Comparison of ENCODE assay signal across 8 cellular contexts in the genomic region with DNA sequence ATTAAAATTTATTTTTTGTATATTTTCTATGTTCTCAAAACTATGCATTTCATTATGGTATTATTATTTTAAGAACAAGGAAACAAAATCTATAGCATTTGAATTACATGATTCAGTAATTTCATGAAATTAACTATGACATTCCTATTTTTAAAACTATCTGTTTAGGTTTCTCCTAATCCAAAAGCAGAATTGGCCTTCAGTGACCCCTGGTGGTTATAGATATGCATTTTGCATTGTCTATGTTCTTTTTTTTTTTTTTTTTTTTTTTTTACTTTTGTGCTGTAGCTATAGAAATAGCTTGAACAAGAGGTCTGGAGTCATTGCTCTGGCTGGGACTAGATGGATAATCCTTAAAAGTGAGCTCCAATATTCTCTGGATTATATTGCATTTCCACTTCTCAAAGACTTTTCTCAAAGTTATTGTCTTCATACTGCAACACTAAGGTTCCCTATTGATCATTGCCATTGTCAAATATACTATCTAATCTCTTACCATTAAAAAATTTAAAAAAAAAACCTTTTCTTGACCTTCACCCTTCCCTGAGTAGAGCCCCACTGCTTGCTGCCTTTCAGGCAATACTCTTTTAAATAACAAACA. TPM values are rescaled to one million over a fixed set of nuclear protein-coding genes. Genes with fewer than 3 reads are reported as not detected.
DNase-seq lines count a peak whose midpoint lies in the region; ATAC-seq and TF ChIP-seq lines count a peak whose summit lies in the region.

No MANE protein-coding gene starts in this region.

- peak; percentile 59 for TF ChIP-seq CTCF in NB4 (IDR thresholded peaks at IDR 0.05; ENCODE audit: low read depth, low read length)
- peak; percentile 76 for TF ChIP-seq CTCF in activated CD8-positive, alpha-beta T cell treated with anti-CD3 and anti-CD28 coated beads for 36 hours (IDR thresholded peaks at IDR 0.05)

- H3K9me3 Mint-ChIP-seq in activated CD4-positive, alpha-beta T cell treated with anti-CD3 and anti-CD28 coated beads for 36 hours (ENCODE audit: low read depth): peaks cover 16% of the 10 kb centered on the region
- H3K9me3 Mint-ChIP-seq in activated CD8-positive, alpha-beta T cell treated with anti-CD3 and anti-CD28 coated beads for 36 hours: peaks cover 15% of the 10 kb centered on the region
- H3K9me3 Mint-ChIP-seq in activated naive CD4-positive, alpha-beta T cell treated with anti-CD3 and anti-CD28 coated beads, Interleukin-2, amount 50 U/mL, for 72 hours: peaks cover 14 to 28% of the 10 kb centered on the region in 2 donors

- no peak overlapping the region for H3K27ac Mint-ChIP-seq in activated CD4-positive, alpha-beta T cell treated with anti-CD3 and anti-CD28 coated beads for 36 hours
- H3K27ac Mint-ChIP-seq in activated CD8-positive, alpha-beta T cell treated with anti-CD3 and anti-CD28 coated beads for 36 hours: no peak overlapping the region
- H3K27ac Mint-ChIP-seq in activated naive CD4-positive, alpha-beta T cell treated with anti-CD3 and anti-CD28 coated beads, Interleukin-2, amount 50 U/mL, for 72 hours: no peak overlapping the region

- H3K4me3 ChIP-seq in NB4 (ENCODE audit: low read depth, low read length): no peak overlapping the region

- intact Hi-C loops in activated CD4-positive, alpha-beta T cell treated with anti-CD3 and anti-CD28 coated beads for 36 hours (cut with DNase I, micrococcal nuclease): loop anchor here (1.0 to 5.0 kb wide), 5 partner anchors 37 to 174 kb away; no protein-coding TSS in a partner anchor
- intact Hi-C loops in activated CD8-positive, alpha-beta T cell treated with anti-CD3 and anti-CD28 coated beads for 36 hours (cut with micrococcal nuclease): loop anchor here (1.0 to 5.0 kb wide), 2 partner anchors 37 to 124 kb away; no protein-coding TSS in a partner anchor

- H3K4me3 Mint-ChIP-seq in activated CD4-positive, alpha-beta T cell treated with anti-CD3 and anti-CD28 coated beads for 36 hours: no peak overlapping the region
- no peak overlapping the region for H3K4me3 Mint-ChIP-seq in activated CD8-positive, alpha-beta T cell treated with anti-CD3 and anti-CD28 coated beads for 36 hours

- H3K36me3 Mint-ChIP-seq in activated CD4-positive, alpha-beta T cell treated with anti-CD3 and anti-CD28 coated beads for 36 hours (ENCODE audit: low read depth): no peaks in the 10 kb centered on the region
- H3K36me3 Mint-ChIP-seq in activated CD8-positive, alpha-beta T cell treated with anti-CD3 and anti-CD28 coated beads for 36 hours (ENCODE audit: low read depth): no peaks in the 10 kb centered on the region
- H3K36me3 Mint-ChIP-seq in activated naive CD4-positive, alpha-beta T cell treated with anti-CD3 and anti-CD28 coated beads, Interleukin-2, amount 50 U/mL, for 72 hours: peaks cover 0 to 25% of the 10 kb centered on the region in 2 donors

- no peak for TF ChIP-seq POLR2A in NB4 (IDR thresholded peaks at IDR 0.05; ENCODE audit: extremely low read depth, insufficient read length)

- H3K27me3 Mint-ChIP-seq in activated CD4-positive, alpha-beta T cell treated with anti-CD3 and anti-CD28 coated beads for 36 hours: peaks cover 19% of the 10 kb centered on the region
- peaks cover 14% of the 10 kb centered on the region for H3K27me3 Mint-ChIP-seq in activated CD8-positive, alpha-beta T cell treated with anti-CD3 and anti-CD28 coated beads for 36 hours

- CTCF ChIA-PET in activated CD4-positive, alpha-beta T cell treated with anti-CD3 and anti-CD28 coated beads for 36 hours (lab: Charles Lee): interaction anchor here (0.6 to 1.6 kb wide), 13 partner anchors 10 to 470 kb away, joined by 3 to 13 read pairs (median 4); no protein-coding TSS in a partner anchor
- CTCF ChIA-PET in activated CD8-positive, alpha-beta T cell treated with anti-CD3 and anti-CD28 coated beads for 36 hours (lab: Charles Lee): interaction anchor here (0.6 to 3.3 kb wide), 7 partner anchors 18 to 172 kb away, joined by 3 to 32 read pairs (median 7); no protein-coding TSS in a partner anchor

- ATAC-seq in activated CD4-positive, alpha-beta T cell treated with anti-CD3 and anti-CD28 coated beads for 36 hours: no peak
- no peak for ATAC-seq in activated CD8-positive, alpha-beta T cell treated with anti-CD3 and anti-CD28 coated beads for 36 hours
- peak; percentile 56 for ATAC-seq in left lobe of liver
- ATAC-seq in activated naive CD4-positive, alpha-beta T cell treated with anti-CD3 and anti-CD28 coated beads, Interleukin-2, amount 50 U/mL, for 72 hours: no peak

- POLR2A ChIA-PET in activated CD4-positive, alpha-beta T cell treated with anti-CD3 and anti-CD28 coated beads for 36 hours (lab: Charles Lee): no interaction called here
- POLR2A ChIA-PET in activated CD8-positive, alpha-beta T cell treated with anti-CD3 and anti-CD28 coated beads for 36 hours (lab: Charles Lee): no interaction called here

- peak; percentile 21 for DNase-seq in activated CD4-positive, alpha-beta T cell treated with anti-CD3 and anti-CD28 coated beads for 36 hours
- DNase-seq in activated CD4-positive, alpha-beta T cell treated with anti-CD3 and anti-CD28 coated beads for 1 hour: no peak
- DNase-seq in NB4 (ENCODE audit: low read depth): peak; percentile 54
- peak; percentile 26 for DNase-seq in activated CD8-positive, alpha-beta T cell treated with anti-CD3 and anti-CD28 coated beads for 36 hours
- DNase-seq in left lobe of liver (ENCODE audit: low spot score): no peak
- DNase-seq in stimulated activated CD4-positive, alpha-beta T cell treated with anti-CD3 and anti-CD28 coated beads, Interleukin-2, amount 100 ng/mL, for 48 hours: no peak
- no peak for DNase-seq in activated naive CD4-positive, alpha-beta T cell treated with anti-CD3 and anti-CD28 coated beads, Interleukin-2, amount 50 U/mL, for 72 hours (ENCODE audit: low spot score in 2 of 2)
- DNase-seq in stimulated activated CD4-positive, alpha-beta T cell treated with anti-CD3 and anti-CD28 coated beads, Interleukin-1b, Interleukin-23, amount 100 ng/mL, for 48 hours: no peak

- no peaks in the 10 kb centered on the region for H3K4me1 Mint-ChIP-seq in activated CD4-positive, alpha-beta T cell treated with anti-CD3 and anti-CD28 coated beads for 36 hours
- no peaks in the 10 kb centered on the region for H3K4me1 Mint-ChIP-seq in activated CD8-positive, alpha-beta T cell treated with anti-CD3 and anti-CD28 coated beads for 36 hours (ENCODE audit: low read depth)

RNA-seq across cellular contexts. Expression of a gene that starts 15.9 kb away (rescaled TPM):
- total RNA-seq in activated CD4-positive, alpha-beta T cell treated with anti-CD3 and anti-CD28 coated beads for 36 hours: 10 to 100 TPM; 13.4 to 16.3 TPM
- 10 to 100 TPM; 15.9 to 16.8 TPM for total RNA-seq in activated CD8-positive, alpha-beta T cell treated with anti-CD3 and anti-CD28 coated beads for 36 hours
- total RNA-seq in left lobe of liver: 50.7 TPM
- total RNA-seq in activated naive CD4-positive, alpha-beta T cell treated with anti-CD3 and anti-CD28 coated beads, Interleukin-2, amount 50 U/mL, for 72 hours: 10 to 100 TPM; 12.8 to 16.1 TPM

RNA-seq across cellular contexts. Expression of a gene that starts 16.6 kb away (rescaled TPM):
- total RNA-seq in activated CD4-positive, alpha-beta T cell treated with anti-CD3 and anti-CD28 coated beads for 36 hours: under 1 TPM; 0.33 to 0.39 TPM
- total RNA-seq in activated CD8-positive, alpha-beta T cell treated with anti-CD3 and anti-CD28 coated beads for 36 hours: under 1 TPM; 0.54 to 0.85 TPM
- 1.2 TPM for total RNA-seq in left lobe of liver
- total RNA-seq in activated naive CD4-positive, alpha-beta T cell treated with anti-CD3 and anti-CD28 coated beads, Interleukin-2, amount 50 U/mL, for 72 hours: under 1 TPM in 1 of 2 donors, not detected in 1; 0.29 TPM

Comparison
In these comparisons a context has a peak if more than half of its experiments do, and no peak if none do; other contexts are left out.
1. DNase-seq: peak in activated CD4-positive, alpha-beta T cell treated with anti-CD3 and anti-CD28 coated beads for 36 hours (single experiment), NB4 (single experiment) and activated CD8-positive, alpha-beta T cell treated with anti-CD3 and anti-CD28 coated beads for 36 hours (single experiment); none in activated CD4-positive, alpha-beta T cell treated with anti-CD3 and anti-CD28 coated beads for 1 hour (single experiment), left lobe of liver (single experiment), stimulated activated CD4-positive, alpha-beta T cell treated with anti-CD3 and anti-CD28 coated beads, Interleukin-2, amount 100 ng/mL, for 48 hours (0 of 2), activated naive CD4-positive, alpha-beta T cell treated with anti-CD3 and anti-CD28 coated beads, Interleukin-2, amount 50 U/mL, for 72 hours (0 of 2) and stimulated activated CD4-positive, alpha-beta T cell treated with anti-CD3 and anti-CD28 coated beads, Interleukin-1b, Interleukin-23, amount 100 ng/mL, for 48 hours (single experiment).